ENCODE assay signal across 18 cellular contexts in genomic region chr14:104405566-104406226, GRCh38.
"Had no signal": no experiment of that assay in that cellular context is flagged by ENCODE, and none has a peak within 500 bp of the region (broad histone marks: within the 10 kb centered on the region; RNA-seq: fewer than 3 reads in every experiment).

No MANE protein-coding gene starts in this region.

- H3K4me3 ChIP-seq: breast epithelium, dorsolateral prefrontal cortex, gastroesophageal sphincter, lower lobe of right lung, prostate gland, spleen, upper lobe of left lung had no signal

- H3K4me1 ChIP-seq: breast epithelium, gastroesophageal sphincter, lower lobe of right lung, prostate gland, spleen, upper lobe of left lung had no signal

- DNase-seq: activated CD4-positive, alpha-beta T cell treated with anti-CD3 and anti-CD28 coated beads for 1 hour; activated CD8-positive, alpha-beta memory T cell treated with anti-CD3 and anti-CD28 coated beads, Interleukin-2, amount 50 U/mL, for 48 hours; activated naive CD4-positive, alpha-beta T cell treated with anti-CD3 and anti-CD28 coated beads for 36 hours; activated naive CD8-positive, alpha-beta T cell treated with anti-CD3 and anti-CD28 coated beads, Interleukin-2, amount 10 ng/mL, durations not matched to agents 7 days and 5 days; activated T-cell treated with anti-CD3 and anti-CD28 coated beads, Interleukin-2, amount 50 U/mL, for 4 hours; amniotic stem cell; endodermal cell; left cardiac atrium; lower lobe of right lung; naive thymus-derived CD4-positive, alpha-beta T cell; spleen; stimulated activated CD4-positive, alpha-beta T cell treated with anti-CD3 and anti-CD28 coated beads, Interleukin-4, amount 100 ng/mL, for 1 hour; stimulated activated naive CD4-positive, alpha-beta T cell; upper lobe of left lung had no signal

- H3K27me3 ChIP-seq: upper lobe of left lung had no signal

- H3K36me3 ChIP-seq: breast epithelium, gastroesophageal sphincter, lower lobe of right lung, prostate gland, spleen, upper lobe of left lung had no signal

- H3K27ac ChIP-seq: breast epithelium, dorsolateral prefrontal cortex, gastroesophageal sphincter, lower lobe of right lung, prostate gland, spleen had no signal

- H3K9me3 ChIP-seq: prostate gland had no signal
